Comparison of ENCODE assay signal across 8 cellular contexts in genomic region chr2:39118786-39119499, GRCh38. TPM values are rescaled to one million over a fixed set of nuclear protein-coding genes. Genes with fewer than 3 reads are reported as not detected.
DNase-seq lines count a peak whose midpoint lies in the region; ATAC-seq and TF ChIP-seq lines count a peak whose summit lies in the region.

No MANE protein-coding gene starts in this region.

- POLR2A ChIA-PET in activated naive CD8-positive, alpha-beta T cell treated with anti-CD3 and anti-CD28 coated beads, Interleukin-2, amount 10 ng/mL, durations not matched to agents 7 days and 5 days (lab: Charles Lee): interaction anchor here (1.0 to 6.3 kb wide), 10 partner anchors 11 to 368 kb away, joined by 3 to 166 read pairs (median 19); partner anchors contain the start of gene SRSF7

- H3K36me3 ChIP-seq in HAP-1 (replicated peaks) (no peaks in the 10 kb centered on the region; the same call in 1 of the 2 replicates), right lobe of liver (no peaks in the 10 kb centered on the region), upper lobe of right lung (no peaks in the 10 kb centered on the region)

- H3K4me3 ChIP-seq in HAP-1 (peak overlapping the region; percentile 61), right lobe of liver (peak overlapping the region; percentile 82 to 85 (median 82)), upper lobe of right lung (peak overlapping the region; percentile 88)

- intact Hi-C loops in right lobe of liver (cut with DNase I) (loop anchor here in 1 of 2 donors (5.0 kb wide), 1 partner anchor 108 kb away; no protein-coding TSS in a partner anchor), upper lobe of right lung (cut with DNase I) (no loop called here)

- WGBS in right lobe of liver (ENCODE audit: insufficient coverage, low coverage, low lambda C conversion rate, missing lambda C conversion rate): 7% methylated on average over 6 of the region's 6 CpGs

- H3K9me3 ChIP-seq in HAP-1 (no peaks in the 10 kb centered on the region), right lobe of liver (no peaks in the 10 kb centered on the region), upper lobe of right lung (no peaks in the 10 kb centered on the region)

- H3K4me1 ChIP-seq in HAP-1: peaks cover 28% of the 10 kb centered on the region
- peaks cover 0 to 27% (median 11%) of the 10 kb centered on the region in 4 donors for H3K4me1 ChIP-seq in right lobe of liver
- H3K4me1 ChIP-seq in upper lobe of right lung: peaks cover 44% of the 10 kb centered on the region

- H3K9me3 Mint-ChIP-seq in activated naive CD8-positive, alpha-beta T cell treated with anti-CD3 and anti-CD28 coated beads, Interleukin-2, amount 10 ng/mL, durations not matched to agents 7 days and 5 days: no peaks in the 10 kb centered on the region

- ATAC-seq in activated naive CD8-positive, alpha-beta T cell treated with anti-CD3 and anti-CD28 coated beads, Interleukin-2, amount 10 ng/mL, durations not matched to agents 7 days and 5 days (ENCODE audit: low read depth): no peak
- ATAC-seq in right lobe of liver (no peak), upper lobe of right lung (no peak), HG03039 (IDR thresholded peaks at IDR 0.05; ENCODE audit: unreplicated experiment) (no peak)

- peaks cover 56% of the 10 kb centered on the region for H3K4me1 Mint-ChIP-seq in activated naive CD8-positive, alpha-beta T cell treated with anti-CD3 and anti-CD28 coated beads, Interleukin-2, amount 10 ng/mL, durations not matched to agents 7 days and 5 days

- H3K27me3 ChIP-seq in HAP-1 (ENCODE audit: low read depth) (no peaks in the 10 kb centered on the region), right lobe of liver (no peaks in the 10 kb centered on the region), upper lobe of right lung (no peaks in the 10 kb centered on the region)

- peak overlapping the region; percentile 82 for H3K27ac Mint-ChIP-seq in activated naive CD8-positive, alpha-beta T cell treated with anti-CD3 and anti-CD28 coated beads, Interleukin-2, amount 10 ng/mL, durations not matched to agents 7 days and 5 days

- no peak for TF ChIP-seq POLR2A in right lobe of liver (IDR thresholded peaks at IDR 0.05)

- TF ChIP-seq CTCF in right lobe of liver (IDR thresholded peaks at IDR 0.05) (no peak), upper lobe of right lung (IDR thresholded peaks at IDR 0.05) (no peak)

- DNase-seq in ACHN (peak; percentile 38), HAP-1 (ENCODE audit: low spot score in 2 of 2) (peak in 1 of 2 experiments; percentile 34), right lobe of liver (no peak), upper lobe of right lung (no peak), mesenteric fat pad (ENCODE audit: low spot score) (no peak)
- DNase-seq in activated naive CD8-positive, alpha-beta T cell treated with anti-CD3 and anti-CD28 coated beads, Interleukin-2, amount 10 ng/mL, durations not matched to agents 7 days and 5 days: no peak
- no peak for DNase-seq in stimulated activated CD4-positive, alpha-beta T cell treated with anti-CD3 and anti-CD28 coated beads, Interleukin-2, amount 100 ng/mL, for 24 hours

- H3K27ac ChIP-seq in right lobe of liver: peak overlapping the region; percentile 93 to 98 (median 98)
- peak overlapping the region; percentile 97 for H3K27ac ChIP-seq in upper lobe of right lung

- in situ Hi-C loops in ACHN (cut with HindIII; ENCODE audit: low pct_ligation_motif_present, low pct_unique_long_range_greater_than_20kb, low sequenced_read_pairs) (no loop called here), HAP-1 (cut with MboI; ENCODE audit: low sequenced_read_pairs) (no loop called here)

- H3K36me3 Mint-ChIP-seq in activated naive CD8-positive, alpha-beta T cell treated with anti-CD3 and anti-CD28 coated beads, Interleukin-2, amount 10 ng/mL, durations not matched to agents 7 days and 5 days: peaks cover 47% of the 10 kb centered on the region

- H3K4me3 Mint-ChIP-seq in activated naive CD8-positive, alpha-beta T cell treated with anti-CD3 and anti-CD28 coated beads, Interleukin-2, amount 10 ng/mL, durations not matched to agents 7 days and 5 days: peak overlapping the region; percentile 83

- H3K27me3 Mint-ChIP-seq in activated naive CD8-positive, alpha-beta T cell treated with anti-CD3 and anti-CD28 coated beads, Interleukin-2, amount 10 ng/mL, durations not matched to agents 7 days and 5 days: no peaks in the 10 kb centered on the region

RNA-seq across cellular contexts. Expression of gene SOS1, which starts 1.9 kb away (rescaled TPM):
- total RNA-seq in activated naive CD8-positive, alpha-beta T cell treated with anti-CD3 and anti-CD28 coated beads, Interleukin-2, amount 10 ng/mL, durations not matched to agents 7 days and 5 days: 100 to 1,000 TPM; 154 to 168 TPM
- total RNA-seq in right lobe of liver (10 to 100 TPM in 5 of 6 experiments, 1 to 10 TPM in 1; 9.6 to 20.1 (median 16.5) TPM), upper lobe of right lung (37.0 TPM), mesenteric fat pad (58.2 TPM)
